Comparison of ENCODE assay signal across 35 cellular contexts in genomic region chr16:69378036-69378435, GRCh38. TPM values are rescaled to one million over a fixed set of nuclear protein-coding genes. Genes with fewer than 3 reads are reported as not detected.
DNase-seq lines count a peak whose midpoint lies in the region; ATAC-seq, FAIRE-seq and TF ChIP-seq lines count a peak whose summit lies in the region.
"Had no signal": no experiment of that assay in that cellular context is flagged by ENCODE, and none has a peak within 500 bp of the region (broad histone marks: within the 10 kb centered on the region; RNA-seq: fewer than 3 reads in every experiment).

No MANE protein-coding gene starts in this region.

- in situ Hi-C loops in GM12878 (cut with MboI) = no loop called here

- CTCF ChIA-PET in CD8-positive, alpha-beta T cell (lab: Charles Lee) = no interaction called here
- CTCF ChIA-PET in GM12878 (lab: Yijun Ruan, JAX) = interaction anchor here (0.8 to 1.4 kb wide), 2 partner anchors 18 to 193 kb away, joined by 3 to 5 read pairs; no protein-coding TSS in a partner anchor

- H3K79me2 ChIP-seq in GM12878 (ENCODE audit: control insufficient read depth, insufficient read depth, low read length) = peaks cover 9% of the 10 kb centered on the region

- RAD21 ChIA-PET in GM12878 (lab: Charles Lee; ENCODE audit: unreplicated experiment) = no interaction called here

- intact Hi-C loops in CD8-positive, alpha-beta T cell (cut with DNase I, micrococcal nuclease) = no loop called here
- intact Hi-C loops in GM12878 (cut with micrococcal nuclease; ENCODE audit: unreplicated experiment) = no loop called here

- no peak for TF ChIP-seq POLR2A in GM12878 (IDR thresholded peaks at IDR 0.05; ENCODE audit: low read depth, low read length)

- peaks cover 3 to 38% of the 10 kb centered on the region in 2 donors for H3K36me3 Mint-ChIP-seq in activated T-cell treated with anti-CD3 and anti-CD28 coated beads, Interleukin-2, amount 50 U/mL, for 72 hours (ENCODE audit: insufficient read depth in 2 of 2)
- peaks cover 61% of the 10 kb centered on the region for H3K36me3 Mint-ChIP-seq in CD8-positive, alpha-beta T cell
- H3K36me3 Mint-ChIP-seq in nephron progenitor cell (ENCODE audit: low read depth) = peaks cover 82% of the 10 kb centered on the region

- H3K27ac ChIP-seq in CD8-positive, alpha-beta T cell (ENCODE audit: low read depth, low read length) = no peak overlapping the region
- H3K27ac ChIP-seq in GM12878 (ENCODE audit: control insufficient read depth, insufficient read depth) = no peak overlapping the region
- H3K27ac ChIP-seq: epithelial cell of prostate, HL-60, right atrium auricular region, SK-N-MC, stomach, uterus had no signal

- no peaks in the 10 kb centered on the region for H3K9me3 Mint-ChIP-seq in activated T-cell treated with anti-CD3 and anti-CD28 coated beads, Interleukin-2, amount 50 U/mL, for 72 hours
- no peaks in the 10 kb centered on the region for H3K9me3 Mint-ChIP-seq in CD8-positive, alpha-beta T cell
- H3K9me3 Mint-ChIP-seq in nephron progenitor cell = no peaks in the 10 kb centered on the region
- H3K9me3 Mint-ChIP-seq: activated B cell treated with CpG ODN at 0.5 μM for 24 hours; activated naive CD4-positive, alpha-beta T cell treated with anti-CD3 and anti-CD28 coated beads, Interleukin-2, amount 10 ng/mL, durations not matched to agents 7 days and 5 days; H9 had no signal

- H3K4me2 ChIP-seq in GM12878 (ENCODE audit: control insufficient read depth, insufficient read depth) = no peak overlapping the region
- H3K4me2 ChIP-seq: smooth muscle cell had no signal

- FAIRE-seq in GM12878 (lab: Jason Lieb, UNC) = no peak
- FAIRE-seq: bronchial epithelial cell, colon had no signal

- peaks cover 4% of the 10 kb centered on the region for H3K36me3 ChIP-seq in CD8-positive, alpha-beta T cell (ENCODE audit: insufficient read depth, low read length)
- peaks cover 2 to 26% of the 10 kb centered on the region in 2 experiments; a peak in 2 of 4 replicates for H3K36me3 ChIP-seq in GM12878 (ENCODE audit: control insufficient read depth in 2 of 2, insufficient read depth in 2 of 2, low read length in 1 of 2)
- H3K36me3 ChIP-seq: uterus had no signal

- peak overlapping the region; percentile 93 for H3K27ac Mint-ChIP-seq in activated T-cell treated with anti-CD3 and anti-CD28 coated beads, Interleukin-2, amount 50 U/mL, for 72 hours
- peak overlapping the region; percentile 4 for H3K27ac Mint-ChIP-seq in CD8-positive, alpha-beta T cell
- peak overlapping the region; percentile 78 for H3K27ac Mint-ChIP-seq in nephron progenitor cell
- H3K27ac Mint-ChIP-seq: activated B cell treated with CpG ODN at 0.5 μM for 24 hours; activated naive CD4-positive, alpha-beta T cell treated with anti-CD3 and anti-CD28 coated beads, Interleukin-2, amount 10 ng/mL, durations not matched to agents 7 days and 5 days had no signal

- no peak for TF ChIP-seq CTCF in CD8-positive, alpha-beta T cell (IDR thresholded peaks at IDR 0.05)
- TF ChIP-seq CTCF in GM12878 (IDR thresholded peaks at IDR 0.05 in 2 of 3, conservative IDR thresholded peaks at IDR 0.05 in 1 of 3; ENCODE audit: control insufficient read depth in 2 of 3, extremely low read depth in 1 of 3, insufficient read depth in 1 of 3, low read depth in 3 of 3, low read length in 3 of 3) (no peak), nephron progenitor cell (IDR thresholded peaks at IDR 0.05) (no peak)

- H3K4me1 ChIP-seq in CD8-positive, alpha-beta T cell (ENCODE audit: insufficient read depth, low read length) = no peaks in the 10 kb centered on the region
- peaks cover 9% of the 10 kb centered on the region for H3K4me1 ChIP-seq in GM12878 (ENCODE audit: control insufficient read depth, insufficient read depth, low read length)
- H3K4me1 ChIP-seq: uterus had no signal

- SMC1A ChIA-PET in GM12878 (lab: Charles Lee; ENCODE audit: uncharacterized antibody, unreplicated experiment) = interaction anchor here (1.5 kb wide), 1 partner anchor 18 kb away, joined by 5 read pairs; no protein-coding TSS in a partner anchor

- POLR2A ChIA-PET in CD8-positive, alpha-beta T cell (lab: Charles Lee) = no interaction called here
- POLR2A ChIA-PET in GM12878 (lab: Charles Lee) = interaction anchor here (0.6 kb wide), 3 partner anchors 236 to 512 kb away, joined by 6 to 11 read pairs (median 9); no protein-coding TSS in a partner anchor

- peaks cover 18% of the 10 kb centered on the region for H3K4me1 Mint-ChIP-seq in activated T-cell treated with anti-CD3 and anti-CD28 coated beads, Interleukin-2, amount 50 U/mL, for 72 hours (ENCODE audit: low read depth)
- H3K4me1 Mint-ChIP-seq in CD8-positive, alpha-beta T cell (ENCODE audit: low read depth) = peaks cover 23% of the 10 kb centered on the region
- H3K4me1 Mint-ChIP-seq in nephron progenitor cell = no peaks in the 10 kb centered on the region
- H3K4me1 Mint-ChIP-seq: H9 had no signal

- H3K4me3 ChIP-seq in CD8-positive, alpha-beta T cell (ENCODE audit: low read depth, low read length) = no peak overlapping the region
- no peak overlapping the region for H3K4me3 ChIP-seq in GM12878
- H3K4me3 ChIP-seq: right atrium auricular region, SK-N-MC, smooth muscle cell, stomach, uterus had no signal

- no peak for TF ChIP-seq RAD21 in GM12878 (IDR thresholded peaks at IDR 0.05; ENCODE audit: insufficient read depth, low read depth, low read length)

- no peaks in the 10 kb centered on the region for H3K9me3 ChIP-seq in CD8-positive, alpha-beta T cell (ENCODE audit: low read length)
- no peaks in the 10 kb centered on the region for H3K9me3 ChIP-seq in GM12878 (replicated peaks; ENCODE audit: control insufficient read depth, insufficient read depth, low read length)
- H3K9me3 ChIP-seq: right atrium auricular region, stomach, uterus had no signal

- no peak for DNase-seq in activated T-cell treated with anti-CD3 and anti-CD28 coated beads, Interleukin-2, amount 50 U/mL, for 72 hours
- no peak for DNase-seq in activated T-cell treated with anti-CD3 and anti-CD28 coated beads, Interleukin-2, amount 50 U/mL, for 48 hours
- DNase-seq in CD8-positive, alpha-beta T cell = no peak
- DNase-seq in GM12878 (ENCODE audit: low read depth, low spot score) (no peak), nephron progenitor cell (no peak), Kasumi-1 (lab: John Stamatoyannopoulos, UW) (no peak), 8988T (no peak)
- DNase-seq: ACHN; activated B cell treated with CpG ODN at 0.5 μM for 24 hours; activated CD4-positive, alpha-beta T cell treated with anti-CD3 and anti-CD28 coated beads, Interleukin-2, amount 50 U/mL, for 4 hours; activated naive CD4-positive, alpha-beta T cell treated with anti-CD3 and anti-CD28 coated beads, Interleukin-2, amount 10 ng/mL, durations not matched to agents 7 days and 5 days; anterior cingulate cortex; COR-L47; DMS53; effector CD8-positive, alpha-beta T cell; H9; hypothalamus; mammary epithelial cell; NCI-H1417; NCI-H2029; NCI-H524 treated with DMSO at 0.1 percent for 48 hours; PC-3; stomach; T-helper 1 cell; uterus had no signal

- WGBS in GM12878 (ENCODE audit: insufficient coverage, insufficient replicate concordance, low lambda C conversion rate, missing lambda C conversion rate) = 86% methylated on average over 1 of the region's 1 CpG

- H3K9ac ChIP-seq in GM12878 (ENCODE audit: control insufficient read depth, insufficient read depth, low read length) = no peak overlapping the region

- BruUV-seq in GM12878 (replicated peaks; lab: Mats Ljungman, UMichigan) = no TSS peak

- H3K27me3 ChIP-seq in CD8-positive, alpha-beta T cell (ENCODE audit: insufficient read depth, low read length) = no peaks in the 10 kb centered on the region
- H3K27me3 ChIP-seq in GM12878 (replicated peaks in 1 of 2; ENCODE audit: control insufficient read depth in 2 of 2, insufficient read depth in 2 of 2, low read length in 1 of 2) = no peaks in the 10 kb centered on the region
- H3K27me3 ChIP-seq: right atrium auricular region, stomach, uterus had no signal

- H3K27me3 Mint-ChIP-seq in activated T-cell treated with anti-CD3 and anti-CD28 coated beads, Interleukin-2, amount 50 U/mL, for 72 hours (ENCODE audit: low read depth) = no peaks in the 10 kb centered on the region
- no peaks in the 10 kb centered on the region for H3K27me3 Mint-ChIP-seq in CD8-positive, alpha-beta T cell (ENCODE audit: low read depth)
- no peaks in the 10 kb centered on the region for H3K27me3 Mint-ChIP-seq in nephron progenitor cell (ENCODE audit: low read depth, poor library complexity)
- H3K27me3 Mint-ChIP-seq: activated B cell treated with CpG ODN at 0.5 μM for 24 hours; activated naive CD4-positive, alpha-beta T cell treated with anti-CD3 and anti-CD28 coated beads, Interleukin-2, amount 10 ng/mL, durations not matched to agents 7 days and 5 days had no signal

- no peak for TF ChIP-seq EP300 in GM12878 (IDR thresholded peaks at IDR 0.05; ENCODE audit: borderline replicate concordance in 1 of 2, control insufficient read depth in 1 of 2, low read depth in 2 of 2, low read length in 2 of 2)

- no peak overlapping the region for H3K4me3 Mint-ChIP-seq in activated T-cell treated with anti-CD3 and anti-CD28 coated beads, Interleukin-2, amount 50 U/mL, for 72 hours
- H3K4me3 Mint-ChIP-seq in CD8-positive, alpha-beta T cell = no peak overlapping the region
- H3K4me3 Mint-ChIP-seq in nephron progenitor cell = no peak overlapping the region
- H3K4me3 Mint-ChIP-seq: activated B cell treated with CpG ODN at 0.5 μM for 24 hours; activated naive CD4-positive, alpha-beta T cell treated with anti-CD3 and anti-CD28 coated beads, Interleukin-2, amount 10 ng/mL, durations not matched to agents 7 days and 5 days; H9 had no signal

- H2AFZ ChIP-seq in GM12878 (ENCODE audit: control insufficient read depth, low read depth, low read length) = no peak overlapping the region

- no peaks in the 10 kb centered on the region for H4K20me1 ChIP-seq in GM12878 (ENCODE audit: control insufficient read depth, insufficient read depth)

- ATAC-seq in activated T-cell treated with anti-CD3 and anti-CD28 coated beads, Interleukin-2, amount 50 U/mL, for 72 hours (replicated peaks in 1 of 2) = no peak
- ATAC-seq in CD8-positive, alpha-beta T cell = no peak
- ATAC-seq in GM12878 (no peak), HG03378 (IDR thresholded peaks at IDR 0.05; ENCODE audit: unreplicated experiment) (no peak)
- ATAC-seq: PC-3 had no signal

RNA-seq across cellular contexts. Expression of gene TERF2, which starts 7.8 kb away (rescaled TPM):
- 10 to 100 TPM; 52.0 to 68.0 TPM for total RNA-seq in activated T-cell treated with anti-CD3 and anti-CD28 coated beads, Interleukin-2, amount 50 U/mL, for 72 hours
- total RNA-seq in CD8-positive, alpha-beta T cell = 10 to 100 TPM; 37.5 to 42.7 TPM
- 22.6 and 22.8 TPM in 2 replicates for total RNA-seq in GM12878 (2013; cell fraction: nucleolus; rRNA removed)
- total RNA-seq in GM12878 (2014; rRNA removed) (11.1 and 12.6 TPM in 2 replicates), GM12878 (2014; rRNA removed; fragmentation: Illumina TruSeq; extraction: Trizol) (16.3 and 16.8 TPM in 2 replicates), GM12878 (2021) (35.7 and 40.9 TPM in 2 replicates)
- polyA plus RNA-seq in GM12878 (2011; ENCODE audit: low read depth) = 12.8 TPM
- polyA plus RNA-seq in GM12878 (2011; rRNA removed) (20.2 and 22.8 TPM in 2 replicates), GM12878 (2014; fragmentation: Illumina TruSeq; extraction: Trizol) (45.1 and 47.5 TPM in 2 replicates), GM12878 (2014; fragmentation: Nextera tagmentation; extraction: Ambion mirVana) (10 to 100 TPM; 15.7 to 18.2 TPM), GM12878 (2014; rRNA removed) (19.8 and 22.4 TPM in 2 replicates), GM12878 (2016; fragmentation: Nextera tagmentation; extraction: Ambion mirVana) (10 to 100 TPM in 1 of 2 experiments, 1 to 10 TPM in 1; 4.8 to 17.1 TPM)
- polyA plus RNA-seq in GM12878 (2011; cell fraction: cytosol; rRNA removed) = 12.0 and 14.3 TPM in 2 replicates
- 9.3 and 12.8 TPM in 2 replicates for polyA plus RNA-seq in GM12878 (2011; cell fraction: nucleus; rRNA removed)
- polyA plus RNA-seq in GM12878 (2012) = 18.7 and 20.6 TPM in 2 replicates
- 18.9 and 21.7 TPM in 2 replicates for polyA minus RNA-seq in GM12878 (2011; rRNA and poly(A)+ RNA removed)
- 22.9 and 25.8 TPM in 2 replicates for polyA minus RNA-seq in GM12878 (2011; cell fraction: cytosol; rRNA and poly(A)+ RNA removed)
- 8.3 and 13.7 TPM in 2 replicates for polyA minus RNA-seq in GM12878 (2011; cell fraction: nucleus; rRNA and poly(A)+ RNA removed)

RNA-seq across cellular contexts. Expression of gene TMED6, which starts 26.4 kb away (rescaled TPM):
- total RNA-seq in activated T-cell treated with anti-CD3 and anti-CD28 coated beads, Interleukin-2, amount 50 U/mL, for 72 hours = 1 to 10 TPM; 3.3 to 3.7 TPM
- under 1 TPM; 0.60 to 0.92 TPM for total RNA-seq in CD8-positive, alpha-beta T cell
- 1.5 TPM in 2 replicates for total RNA-seq in GM12878 (2013; cell fraction: nucleolus; rRNA removed)
- total RNA-seq in GM12878 (2014; rRNA removed) (0.27 and 0.40 TPM in 2 replicates), GM12878 (2014; rRNA removed; fragmentation: Illumina TruSeq; extraction: Trizol) (0.37 and 1.1 TPM in 2 replicates), GM12878 (2021) (0.48 and 1.7 TPM in 2 replicates)
- polyA plus RNA-seq in GM12878 (2011; ENCODE audit: low read depth) = 1.0 TPM
- polyA plus RNA-seq in GM12878 (2011; rRNA removed) (0.30 and 0.36 TPM in 2 replicates), GM12878 (2014; fragmentation: Illumina TruSeq; extraction: Trizol) (0.78 and 1.4 TPM in 2 replicates), GM12878 (2014; fragmentation: Nextera tagmentation; extraction: Ambion mirVana) (under 1 TPM; 0.40 to 0.80 TPM), GM12878 (2014; rRNA removed) (0.27 and 0.52 TPM in 2 replicates), GM12878 (2016; fragmentation: Nextera tagmentation; extraction: Ambion mirVana) (under 1 TPM; 0.78 to 0.83 TPM)
- 0.12 and 0.18 TPM in 2 replicates for polyA plus RNA-seq in GM12878 (2011; cell fraction: cytosol; rRNA removed)
- 0.47 and 0.70 TPM in 2 replicates for polyA plus RNA-seq in GM12878 (2011; cell fraction: nucleus; rRNA removed)
- polyA plus RNA-seq in GM12878 (2012) = 0.69 and 1.4 TPM in 2 replicates
- not detected in 2 replicates for polyA minus RNA-seq in GM12878 (2011; rRNA and poly(A)+ RNA removed)
- not detected in 2 replicates for polyA minus RNA-seq in GM12878 (2011; cell fraction: cytosol; rRNA and poly(A)+ RNA removed)
- not detected in 2 replicates for polyA minus RNA-seq in GM12878 (2011; cell fraction: nucleus; rRNA and poly(A)+ RNA removed)
- total RNA-seq: bronchial epithelial cell, glomerular endothelial cell, PC-3, right atrium auricular region had no signal
- polyA plus RNA-seq: BJ, mammary epithelial cell had no signal

RNA-seq across cellular contexts. Expression of gene NIP7, which starts 38.5 kb away (rescaled TPM):
- total RNA-seq in activated T-cell treated with anti-CD3 and anti-CD28 coated beads, Interleukin-2, amount 50 U/mL, for 72 hours = 10 to 100 TPM; 30.8 to 32.2 TPM
- 10 to 100 TPM; 44.9 to 50.0 TPM for total RNA-seq in CD8-positive, alpha-beta T cell
- 21.6 and 24.4 TPM in 2 replicates for total RNA-seq in GM12878 (2013; cell fraction: nucleolus; rRNA removed)
- total RNA-seq in GM12878 (2014; rRNA removed) = 35.5 and 43.2 TPM in 2 replicates
- 54.1 and 58.9 TPM in 2 replicates for total RNA-seq in GM12878 (2014; rRNA removed; fragmentation: Illumina TruSeq; extraction: Trizol)
- 38.5 and 39.1 TPM in 2 replicates for total RNA-seq in GM12878 (2021)
- 23.3 TPM for polyA plus RNA-seq in GM12878 (2011; ENCODE audit: low read depth)
- 18.8 and 20.7 TPM in 2 replicates for polyA plus RNA-seq in GM12878 (2011; rRNA removed)
- polyA plus RNA-seq in GM12878 (2011; cell fraction: cytosol; rRNA removed) = 12.9 and 16.9 TPM in 2 replicates
- 7.0 and 9.8 TPM in 2 replicates for polyA plus RNA-seq in GM12878 (2011; cell fraction: nucleus; rRNA removed)
- 22.9 and 28.6 TPM in 2 replicates for polyA plus RNA-seq in GM12878 (2012)
- 57.7 and 68.6 TPM in 2 replicates for polyA plus RNA-seq in GM12878 (2014; fragmentation: Illumina TruSeq; extraction: Trizol)
- polyA plus RNA-seq in GM12878 (2014; fragmentation: Nextera tagmentation; extraction: Ambion mirVana) = 10 to 100 TPM; 57.8 to 62.9 TPM
- polyA plus RNA-seq in GM12878 (2014; rRNA removed) = 35.5 and 38.6 TPM in 2 replicates
- polyA plus RNA-seq in GM12878 (2016; fragmentation: Nextera tagmentation; extraction: Ambion mirVana) = 10 to 100 TPM; 56.6 to 56.7 TPM
- 18.5 and 18.8 TPM in 2 replicates for polyA minus RNA-seq in GM12878 (2011; rRNA and poly(A)+ RNA removed)
- 7.5 and 7.9 TPM in 2 replicates for polyA minus RNA-seq in GM12878 (2011; cell fraction: cytosol; rRNA and poly(A)+ RNA removed)
- 9.7 and 11.0 TPM in 2 replicates for polyA minus RNA-seq in GM12878 (2011; cell fraction: nucleus; rRNA and poly(A)+ RNA removed)

RNA-seq across cellular contexts. Expression of gene COG8, which starts 38.7 kb away (rescaled TPM):
- 10 to 100 TPM; 33.2 to 38.3 TPM for total RNA-seq in activated T-cell treated with anti-CD3 and anti-CD28 coated beads, Interleukin-2, amount 50 U/mL, for 72 hours
- 10 to 100 TPM; 19.3 to 19.6 TPM for total RNA-seq in CD8-positive, alpha-beta T cell
- 59.5 and 67.1 TPM in 2 replicates for total RNA-seq in GM12878 (2013; cell fraction: nucleolus; rRNA removed)
- total RNA-seq in GM12878 (2014; rRNA removed) (38.0 and 39.6 TPM in 2 replicates), GM12878 (2014; rRNA removed; fragmentation: Illumina TruSeq; extraction: Trizol) (18.1 and 19.1 TPM in 2 replicates), GM12878 (2021) (29.9 and 38.6 TPM in 2 replicates)
- 10.7 TPM for polyA plus RNA-seq in GM12878 (2011; ENCODE audit: low read depth)
- polyA plus RNA-seq in GM12878 (2011; rRNA removed) (12.4 and 20.3 TPM in 2 replicates), GM12878 (2014; fragmentation: Illumina TruSeq; extraction: Trizol) (13.1 and 17.5 TPM in 2 replicates), GM12878 (2014; fragmentation: Nextera tagmentation; extraction: Ambion mirVana) (1 to 10 TPM; 2.8 to 3.1 TPM), GM12878 (2014; rRNA removed) (25.1 and 27.2 TPM in 2 replicates), GM12878 (2016; fragmentation: Nextera tagmentation; extraction: Ambion mirVana) (10 to 100 TPM; 29.2 to 31.0 TPM)
- polyA plus RNA-seq in GM12878 (2011; cell fraction: cytosol; rRNA removed) = 26.3 and 31.1 TPM in 2 replicates
- polyA plus RNA-seq in GM12878 (2011; cell fraction: nucleus; rRNA removed) = 24.1 and 27.5 TPM in 2 replicates
- 13.7 and 16.0 TPM in 2 replicates for polyA plus RNA-seq in GM12878 (2012)
- 35.3 and 52.3 TPM in 2 replicates for polyA minus RNA-seq in GM12878 (2011; rRNA and poly(A)+ RNA removed)
- 15.2 and 16.5 TPM in 2 replicates for polyA minus RNA-seq in GM12878 (2011; cell fraction: cytosol; rRNA and poly(A)+ RNA removed)
- 29.6 and 47.5 TPM in 2 replicates for polyA minus RNA-seq in GM12878 (2011; cell fraction: nucleus; rRNA and poly(A)+ RNA removed)

RNA-seq across cellular contexts. Expression of gene CYB5B, which starts 46.4 kb away (rescaled TPM):
- 100 to 1,000 TPM; 176 to 197 TPM for total RNA-seq in activated T-cell treated with anti-CD3 and anti-CD28 coated beads, Interleukin-2, amount 50 U/mL, for 72 hours
- total RNA-seq in CD8-positive, alpha-beta T cell = 10 to 100 TPM; 16.2 to 18.6 TPM
- total RNA-seq in GM12878 (2013; cell fraction: nucleolus; rRNA removed) = 94.6 and 94.7 TPM in 2 replicates
- total RNA-seq in GM12878 (2014; rRNA removed) (161 and 206 TPM in 2 replicates), GM12878 (2014; rRNA removed; fragmentation: Illumina TruSeq; extraction: Trizol) (175 and 180 TPM in 2 replicates), GM12878 (2021) (168 TPM in 2 replicates)
- polyA plus RNA-seq in GM12878 (2011; ENCODE audit: low read depth) = 42.6 TPM
- polyA plus RNA-seq in GM12878 (2011; rRNA removed) (293 and 322 TPM in 2 replicates), GM12878 (2014; fragmentation: Illumina TruSeq; extraction: Trizol) (305 and 355 TPM in 2 replicates), GM12878 (2014; fragmentation: Nextera tagmentation; extraction: Ambion mirVana) (100 to 1,000 TPM; 170 to 182 TPM), GM12878 (2014; rRNA removed) (141 and 145 TPM in 2 replicates), GM12878 (2016; fragmentation: Nextera tagmentation; extraction: Ambion mirVana) (100 to 1,000 TPM; 239 to 244 TPM)
- 176 and 203 TPM in 2 replicates for polyA plus RNA-seq in GM12878 (2011; cell fraction: cytosol; rRNA removed)
- polyA plus RNA-seq in GM12878 (2011; cell fraction: nucleus; rRNA removed) = 71.0 and 74.5 TPM in 2 replicates
- polyA plus RNA-seq in GM12878 (2012) = 89.1 and 101 TPM in 2 replicates
- 219 and 220 TPM in 2 replicates for polyA minus RNA-seq in GM12878 (2011; rRNA and poly(A)+ RNA removed)
- polyA minus RNA-seq in GM12878 (2011; cell fraction: cytosol; rRNA and poly(A)+ RNA removed) = 31.8 and 52.9 TPM in 2 replicates
- polyA minus RNA-seq in GM12878 (2011; cell fraction: nucleus; rRNA and poly(A)+ RNA removed) = 32.6 and 58.0 TPM in 2 replicates

Comparison
In these comparisons a context has a peak if more than half of its experiments do, and no peak if none do; other contexts are left out.
1. H3K27ac Mint-ChIP-seq: peak in every context shown above with its lines; median percentile 93 in activated T-cell treated with anti-CD3 and anti-CD28 coated beads, Interleukin-2, amount 50 U/mL, for 72 hours; 78 in nephron progenitor cell; 4 in CD8-positive, alpha-beta T cell.